Comparison of ENCODE assay signal across 21 cellular contexts in the genomic region with DNA sequence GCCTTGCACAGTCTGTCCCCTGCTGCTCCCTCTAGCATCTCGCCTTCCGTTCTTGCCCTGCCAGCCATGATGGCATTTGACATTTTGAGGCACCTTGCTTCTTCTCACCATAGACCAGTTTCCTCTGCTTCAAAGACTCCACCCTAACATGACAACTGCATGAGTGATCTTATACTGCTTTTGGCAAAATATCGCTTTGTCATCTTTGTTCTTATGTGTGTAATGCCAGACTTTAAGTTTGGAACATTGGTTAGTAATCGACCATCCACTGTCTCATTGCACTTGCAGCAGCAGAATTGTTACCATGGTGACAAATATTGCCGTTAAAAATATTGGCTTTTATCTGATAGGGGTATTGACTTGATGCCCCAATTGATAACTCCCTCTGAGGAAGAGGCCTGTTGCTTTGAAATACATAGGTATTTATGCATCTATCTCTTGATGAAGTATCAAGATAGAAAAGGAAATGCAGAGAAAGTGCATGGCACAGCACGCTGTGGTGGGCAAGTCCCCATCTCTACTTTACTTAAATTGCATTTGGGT. TPM values are rescaled to one million over a fixed set of nuclear protein-coding genes. Genes with fewer than 3 reads are reported as not detected.
DNase-seq lines count a peak whose midpoint lies in the region; ATAC-seq, FAIRE-seq and TF ChIP-seq lines count a peak whose summit lies in the region.
"Had no signal": no experiment of that assay in that cellular context is flagged by ENCODE, and none has a peak within 500 bp of the region (broad histone marks: within the 10 kb centered on the region; RNA-seq: fewer than 3 reads in every experiment).

No MANE protein-coding gene starts in this region.

- TF ChIP-seq RAD21 in A549 (conservative IDR thresholded peaks at IDR 0.05 in 1 of 2, IDR thresholded peaks at IDR 0.05 in 1 of 2) (no peak), GM12878 (IDR thresholded peaks at IDR 0.05; ENCODE audit: insufficient read depth, low read depth, low read length) (no peak)

- no peak overlapping the region for H3K4me3 Mint-ChIP-seq in stimulated activated memory B cell treated with anti-CD40 and anti-IgM and Interleukin-4, amounts not matched to agents 10 μg/mL and 1 μg/mL and 100 μg/mL, for 72 hours

- CTCF ChIA-PET in A549 (lab: Yijun Ruan, JAX), result interaction anchor here (0.6 kb wide), 1 partner anchor 80 kb away, joined by 3 read pairs; no protein-coding TSS in a partner anchor
- CTCF ChIA-PET in PC-3 (lab: Charles Lee), result interaction anchor here (0.7 kb wide), 1 partner anchor 104 kb away, joined by 5 read pairs; no protein-coding TSS in a partner anchor
- CTCF ChIA-PET in GM12878 (lab: Yijun Ruan, JAX), result interaction anchor here (1.3 to 1.9 kb wide), 2 partner anchors 10 kb away, joined by 5 read pairs; no protein-coding TSS in a partner anchor

- no peak for TF ChIP-seq CTCF in A549 (IDR thresholded peaks at IDR 0.05)
- TF ChIP-seq CTCF in PC-3 (conservative IDR thresholded peaks at IDR 0.05; ENCODE audit: low read depth, low read length), result no peak
- no peak for TF ChIP-seq CTCF in GM12878 (IDR thresholded peaks at IDR 0.05 in 2 of 3, conservative IDR thresholded peaks at IDR 0.05 in 1 of 3; ENCODE audit: control insufficient read depth in 2 of 3, extremely low read depth in 1 of 3, insufficient read depth in 1 of 3, low read depth in 3 of 3, low read length in 3 of 3)

- peaks cover 13% of the 10 kb centered on the region for H3K4me1 Mint-ChIP-seq in stimulated activated memory B cell treated with anti-CD40 and anti-IgM and Interleukin-4, amounts not matched to agents 10 μg/mL and 1 μg/mL and 100 μg/mL, for 72 hours

- in situ Hi-C loops in GM12878 (cut with MboI), result no loop called here

- H3K27ac ChIP-seq in A549 (no peak overlapping the region), PC-3 (ENCODE audit: low read length) (no peak overlapping the region), GM12878 (ENCODE audit: control insufficient read depth, insufficient read depth) (no peak overlapping the region)

- SMC1A ChIA-PET in GM12878 (lab: Charles Lee; ENCODE audit: uncharacterized antibody, unreplicated experiment), result interaction anchor here (1.0 kb wide), 1 partner anchor 8 kb away, joined by 3 read pairs; no protein-coding TSS in a partner anchor

- no peak for FAIRE-seq in A549 (lab: Jason Lieb, UNC)
- no peak for FAIRE-seq in GM12878 (lab: Jason Lieb, UNC)
- FAIRE-seq: endothelial cell of umbilical vein, G401.6 had no signal

- no peak overlapping the region for H3K27ac Mint-ChIP-seq in stimulated activated memory B cell treated with anti-CD40 and anti-IgM and Interleukin-4, amounts not matched to agents 10 μg/mL and 1 μg/mL and 100 μg/mL, for 72 hours

- H3K79me2 ChIP-seq in PC-3 (ENCODE audit: low read length) (no peaks in the 10 kb centered on the region), GM12878 (ENCODE audit: control insufficient read depth, insufficient read depth, low read length) (no peaks in the 10 kb centered on the region)

- TF ChIP-seq POLR2A in A549 (IDR thresholded peaks at IDR 0.05; ENCODE audit: low read length) (no peak), GM12878 (IDR thresholded peaks at IDR 0.05; ENCODE audit: low read depth, low read length) (no peak)

- H3K27me3 Mint-ChIP-seq in stimulated activated memory B cell treated with anti-CD40 and anti-IgM and Interleukin-4, amounts not matched to agents 10 μg/mL and 1 μg/mL and 100 μg/mL, for 72 hours, result no peaks in the 10 kb centered on the region

- peaks cover 95% of the 10 kb centered on the region for H3K27me3 ChIP-seq in PC-3 (ENCODE audit: low read length)
- no peaks in the 10 kb centered on the region; a peak in 1 of 4 replicates for H3K27me3 ChIP-seq in GM12878 (replicated peaks in 1 of 2; ENCODE audit: control insufficient read depth in 2 of 2, insufficient read depth in 2 of 2, low read length in 1 of 2)

- BruUV-seq in PC-3 (replicated peaks; lab: Mats Ljungman, UMichigan) (no TSS peak), GM12878 (replicated peaks; lab: Mats Ljungman, UMichigan) (no TSS peak)

- no peaks in the 10 kb centered on the region for H3K36me3 Mint-ChIP-seq in stimulated activated memory B cell treated with anti-CD40 and anti-IgM and Interleukin-4, amounts not matched to agents 10 μg/mL and 1 μg/mL and 100 μg/mL, for 72 hours

- H2AFZ ChIP-seq in PC-3 (ENCODE audit: low read length) (no peak overlapping the region), GM12878 (ENCODE audit: control insufficient read depth, low read depth, low read length) (no peak overlapping the region)

- H3K4me1 ChIP-seq in A549, result no peaks in the 10 kb centered on the region
- no peaks in the 10 kb centered on the region for H3K4me1 ChIP-seq in PC-3 (ENCODE audit: insufficient read depth, low read length)
- H3K4me1 ChIP-seq in GM12878 (ENCODE audit: control insufficient read depth, insufficient read depth, low read length), result no peaks in the 10 kb centered on the region

- WGBS in A549 (ENCODE audit: missing lambda C conversion rate), result 65% methylated on average over 6 of the region's 6 CpGs
- WGBS in GM12878 (ENCODE audit: insufficient coverage, insufficient replicate concordance, low lambda C conversion rate, missing lambda C conversion rate), result 78% methylated on average over 6 of the region's 6 CpGs

- POLR2A ChIA-PET in A549 (lab: Yijun Ruan, JAX) (no interaction called here), PC-3 (lab: Charles Lee; ENCODE audit: unreplicated experiment) (no interaction called here), GM12878 (lab: Charles Lee) (interaction anchor here (0.6 kb wide), 1 partner anchor 9 kb away, joined by 3 read pairs; no protein-coding TSS in a partner anchor)

- H3K4me2 ChIP-seq in A549 (no peak overlapping the region), PC-3 (ENCODE audit: low read length) (no peak overlapping the region), GM12878 (ENCODE audit: control insufficient read depth, insufficient read depth) (no peak overlapping the region)

- H3F3A ChIP-seq in PC-3 (ENCODE audit: low read length, unreplicated experiment), result no peaks in the 10 kb centered on the region

- TF ChIP-seq EP300 in A549 (IDR thresholded peaks at IDR 0.05), result no peak
- no peak for TF ChIP-seq EP300 in GM12878 (IDR thresholded peaks at IDR 0.05; ENCODE audit: borderline replicate concordance in 1 of 2, control insufficient read depth in 1 of 2, low read depth in 2 of 2, low read length in 2 of 2)

- ATAC-seq in A549 (no peak), PC-3 (no peak), GM12878 (no peak), HG02678 (IDR thresholded peaks at IDR 0.05; ENCODE audit: unreplicated experiment) (no peak), HG02938 (IDR thresholded peaks at IDR 0.05; ENCODE audit: unreplicated experiment) (no peak)
- ATAC-seq in stimulated activated memory B cell treated with anti-CD40 and anti-IgM and Interleukin-4, amounts not matched to agents 10 μg/mL and 1 μg/mL and 100 μg/mL, for 72 hours, result no peak
- ATAC-seq: left colon had no signal

- H3K9ac ChIP-seq in PC-3 (ENCODE audit: low read length), result no peak overlapping the region
- H3K9ac ChIP-seq in GM12878 (ENCODE audit: control insufficient read depth, insufficient read depth, low read length), result no peak overlapping the region

- RAD21 ChIA-PET in GM12878 (lab: Charles Lee; ENCODE audit: unreplicated experiment), result no interaction called here

- no peak for DNase-seq in A549 (ENCODE audit: low read depth in 1 of 2, low spot score in 1 of 2)
- peak; percentile 35 for DNase-seq in PC-3
- peak; percentile 36 for DNase-seq in activated CD8-positive, alpha-beta memory T cell treated with anti-CD3 and anti-CD28 coated beads, Interleukin-2, amount 50 U/mL, for 4 hours
- DNase-seq in GM12878 (ENCODE audit: low read depth, low spot score), result no peak
- no peak for DNase-seq in NCI-H2107 treated with DMSO at 0.1 percent for 48 hours (lab: John Stamatoyannopoulos, UW; ENCODE audit: unreplicated experiment)
- DNase-seq: amygdala, Calu3, foreskin melanocyte, KG1, left colon, NCI-H1092 treated with DMSO at 0.1 percent for 48 hours, NCI-H226, T1000 had no signal

- intact Hi-C loops in PC-3 (cut with micrococcal nuclease), result no loop called here
- intact Hi-C loops in GM12878 (cut with micrococcal nuclease; ENCODE audit: unreplicated experiment), result no loop called here

- H4K20me1 ChIP-seq in PC-3 (ENCODE audit: low read length) (no peaks in the 10 kb centered on the region), GM12878 (ENCODE audit: control insufficient read depth, insufficient read depth) (no peaks in the 10 kb centered on the region)

- H3K36me3 ChIP-seq in PC-3 (ENCODE audit: low read depth, low read length) (no peaks in the 10 kb centered on the region), GM12878 (ENCODE audit: control insufficient read depth in 2 of 2, insufficient read depth in 2 of 2, low read length in 1 of 2) (no peaks in the 10 kb centered on the region)

- H3K9me2 ChIP-seq in PC-3 (replicated peaks; ENCODE audit: low read length), result no peaks in the 10 kb centered on the region

- H3K4me3 ChIP-seq in A549 (no peak overlapping the region), PC-3 (ENCODE audit: low read length) (no peak overlapping the region), GM12878 (no peak overlapping the region)
- H3K4me3 ChIP-seq: skin epidermis had no signal

- no peaks in the 10 kb centered on the region for H3K9me3 ChIP-seq in A549
- no peaks in the 10 kb centered on the region for H3K9me3 ChIP-seq in PC-3 (ENCODE audit: low read length)
- H3K9me3 ChIP-seq in GM12878 (replicated peaks; ENCODE audit: control insufficient read depth, insufficient read depth, low read length), result no peaks in the 10 kb centered on the region

- H3K9me3 Mint-ChIP-seq in stimulated activated memory B cell treated with anti-CD40 and anti-IgM and Interleukin-4, amounts not matched to agents 10 μg/mL and 1 μg/mL and 100 μg/mL, for 72 hours, result no peaks in the 10 kb centered on the region

RNA-seq across cellular contexts. Expression of a gene that starts 6.8 kb away (rescaled TPM):
- not detected in 2 replicates for polyA plus RNA-seq in A549 (2011; rRNA removed)
- not detected in 2 replicates for polyA plus RNA-seq in A549 (2012; cell fraction: cytosol; rRNA removed)
- polyA plus RNA-seq in A549 (2012; cell fraction: nucleus; rRNA removed), result not detected in 2 replicates
- not detected in 3 replicates for polyA plus RNA-seq in A549 (2017; fragmentation: RNase III; extraction: RNeasy Plus Mini Kit Qiagen cat#74134 plus additional on column Dnase treatment)
- polyA minus RNA-seq in A549 (2011; rRNA and poly(A)+ RNA removed), result not detected in 2 replicates
- total RNA-seq in PC-3 (2014; rRNA removed), result not detected in 2 replicates
- not detected in 2 replicates for total RNA-seq in GM12878 (2013; cell fraction: nucleolus; rRNA removed)
- not detected in 2 replicates for total RNA-seq in GM12878 (2014; rRNA removed)
- not detected in 2 replicates for total RNA-seq in GM12878 (2014; rRNA removed; fragmentation: Illumina TruSeq; extraction: Trizol)
- total RNA-seq in GM12878 (2021), result not detected in 2 replicates
- not detected for polyA plus RNA-seq in GM12878 (2011; ENCODE audit: low read depth)
- polyA plus RNA-seq in GM12878 (2011; rRNA removed), result not detected in 2 replicates
- not detected in 2 replicates for polyA plus RNA-seq in GM12878 (2011; cell fraction: cytosol; rRNA removed)
- polyA plus RNA-seq in GM12878 (2011; cell fraction: nucleus; rRNA removed), result not detected in 2 replicates
- polyA plus RNA-seq in GM12878 (2012), result not detected in 2 replicates
- polyA plus RNA-seq in GM12878 (2014; fragmentation: Illumina TruSeq; extraction: Trizol), result not detected in 2 replicates
- not detected for polyA plus RNA-seq in GM12878 (2014; fragmentation: Nextera tagmentation; extraction: Ambion mirVana)
- polyA plus RNA-seq in GM12878 (2014; rRNA removed), result not detected in 2 replicates
- under 1 TPM in 1 of 2 experiments, not detected in 1; 0.15 TPM for polyA plus RNA-seq in GM12878 (2016; fragmentation: Nextera tagmentation; extraction: Ambion mirVana)
- polyA minus RNA-seq in GM12878 (2011; rRNA and poly(A)+ RNA removed), result not detected in 2 replicates
- not detected in 2 replicates for polyA minus RNA-seq in GM12878 (2011; cell fraction: cytosol; rRNA and poly(A)+ RNA removed)
- polyA minus RNA-seq in GM12878 (2011; cell fraction: nucleus; rRNA and poly(A)+ RNA removed), result not detected in 2 replicates
- total RNA-seq: Calu3, chondrocyte, endothelial cell of umbilical vein, left colon, osteocyte had no signal
- polyA plus RNA-seq: endothelial cell of umbilical vein had no signal

RNA-seq across cellular contexts. Expression of a gene that starts 16.6 kb away (rescaled TPM):
- polyA plus RNA-seq in A549 (2011; rRNA removed), result 17.9 and 23.0 TPM in 2 replicates
- polyA plus RNA-seq in A549 (2012; cell fraction: cytosol; rRNA removed), result 6.1 and 6.3 TPM in 2 replicates
- polyA plus RNA-seq in A549 (2012; cell fraction: nucleus; rRNA removed), result 2.1 and 3.4 TPM in 2 replicates
- polyA plus RNA-seq in A549 (2017; fragmentation: RNase III; extraction: RNeasy Plus Mini Kit Qiagen cat#74134 plus additional on column Dnase treatment), result 19.8 to 22.6 TPM (median 22.5 TPM) in 3 replicates
- 4.0 and 4.6 TPM in 2 replicates for polyA minus RNA-seq in A549 (2011; rRNA and poly(A)+ RNA removed)
- total RNA-seq in PC-3 (2014; rRNA removed), result 10.6 and 14.8 TPM in 2 replicates
- total RNA-seq in GM12878 (2013; cell fraction: nucleolus; rRNA removed), result 20.0 and 22.5 TPM in 2 replicates
- 9.3 and 11.7 TPM in 2 replicates for total RNA-seq in GM12878 (2014; rRNA removed)
- total RNA-seq in GM12878 (2014; rRNA removed; fragmentation: Illumina TruSeq; extraction: Trizol), result 15.8 and 20.7 TPM in 2 replicates
- 11.0 and 12.3 TPM in 2 replicates for total RNA-seq in GM12878 (2021)
- 7.3 TPM for polyA plus RNA-seq in GM12878 (2011; ENCODE audit: low read depth)
- polyA plus RNA-seq in GM12878 (2011; rRNA removed), result 22.6 and 36.0 TPM in 2 replicates
- polyA plus RNA-seq in GM12878 (2011; cell fraction: cytosol; rRNA removed), result 6.9 and 9.2 TPM in 2 replicates
- polyA plus RNA-seq in GM12878 (2011; cell fraction: nucleus; rRNA removed), result 8.2 and 9.0 TPM in 2 replicates
- polyA plus RNA-seq in GM12878 (2012), result 13.4 and 15.7 TPM in 2 replicates
- 22.7 and 28.8 TPM in 2 replicates for polyA plus RNA-seq in GM12878 (2014; fragmentation: Illumina TruSeq; extraction: Trizol)
- 10 to 100 TPM; 42.6 to 47.7 TPM for polyA plus RNA-seq in GM12878 (2014; fragmentation: Nextera tagmentation; extraction: Ambion mirVana)
- polyA plus RNA-seq in GM12878 (2014; rRNA removed), result 11.3 and 18.1 TPM in 2 replicates
- polyA plus RNA-seq in GM12878 (2016; fragmentation: Nextera tagmentation; extraction: Ambion mirVana), result 10 to 100 TPM; 30.2 to 35.1 TPM
- 7.9 and 11.0 TPM in 2 replicates for polyA minus RNA-seq in GM12878 (2011; rRNA and poly(A)+ RNA removed)
- 4.1 and 4.7 TPM in 2 replicates for polyA minus RNA-seq in GM12878 (2011; cell fraction: cytosol; rRNA and poly(A)+ RNA removed)
- polyA minus RNA-seq in GM12878 (2011; cell fraction: nucleus; rRNA and poly(A)+ RNA removed), result 5.6 and 6.8 TPM in 2 replicates

RNA-seq across cellular contexts. Expression of a gene that starts 21.4 kb away (rescaled TPM):
- 0.03 TPM in 1 of 2 replicates, not detected in the other for polyA plus RNA-seq in A549 (2011; rRNA removed)
- polyA plus RNA-seq in A549 (2012; cell fraction: cytosol; rRNA removed), result not detected in 2 replicates
- not detected in 2 replicates for polyA plus RNA-seq in A549 (2012; cell fraction: nucleus; rRNA removed)
- polyA plus RNA-seq in A549 (2017; fragmentation: RNase III; extraction: RNeasy Plus Mini Kit Qiagen cat#74134 plus additional on column Dnase treatment), result not detected in 3 replicates
- not detected in 2 replicates for polyA minus RNA-seq in A549 (2011; rRNA and poly(A)+ RNA removed)
- 0.58 and 0.69 TPM in 2 replicates for total RNA-seq in PC-3 (2014; rRNA removed)
- 0.73 and 0.78 TPM in 2 replicates for total RNA-seq in GM12878 (2013; cell fraction: nucleolus; rRNA removed)
- total RNA-seq in GM12878 (2014; rRNA removed), result 1.1 and 2.4 TPM in 2 replicates
- 1.7 and 2.3 TPM in 2 replicates for total RNA-seq in GM12878 (2014; rRNA removed; fragmentation: Illumina TruSeq; extraction: Trizol)
- 0.80 and 1.4 TPM in 2 replicates for total RNA-seq in GM12878 (2021)
- 0.08 TPM for polyA plus RNA-seq in GM12878 (2011; ENCODE audit: low read depth)
- polyA plus RNA-seq in GM12878 (2011; rRNA removed), result 0.05 and 0.17 TPM in 2 replicates
- polyA plus RNA-seq in GM12878 (2011; cell fraction: cytosol; rRNA removed), result 0.07 TPM in 2 replicates
- polyA plus RNA-seq in GM12878 (2011; cell fraction: nucleus; rRNA removed), result 0.12 and 0.13 TPM in 2 replicates
- 0.19 and 0.52 TPM in 2 replicates for polyA plus RNA-seq in GM12878 (2012)
- 1.4 and 1.5 TPM in 2 replicates for polyA plus RNA-seq in GM12878 (2014; fragmentation: Illumina TruSeq; extraction: Trizol)
- polyA plus RNA-seq in GM12878 (2014; fragmentation: Nextera tagmentation; extraction: Ambion mirVana), result under 1 TPM; 0.60 to 0.66 TPM
- 0.57 and 0.91 TPM in 2 replicates for polyA plus RNA-seq in GM12878 (2014; rRNA removed)
- under 1 TPM; 0.17 to 0.73 TPM for polyA plus RNA-seq in GM12878 (2016; fragmentation: Nextera tagmentation; extraction: Ambion mirVana)
- 0.22 and 0.31 TPM in 2 replicates for polyA minus RNA-seq in GM12878 (2011; rRNA and poly(A)+ RNA removed)
- polyA minus RNA-seq in GM12878 (2011; cell fraction: cytosol; rRNA and poly(A)+ RNA removed), result not detected in 2 replicates
- 0.12 and 0.48 TPM in 2 replicates for polyA minus RNA-seq in GM12878 (2011; cell fraction: nucleus; rRNA and poly(A)+ RNA removed)
- total RNA-seq: Calu3, chondrocyte, endothelial cell of umbilical vein, osteocyte had no signal
- polyA plus RNA-seq: endothelial cell of umbilical vein had no signal

RNA-seq across cellular contexts. Expression of a gene that starts 50.4 kb away (rescaled TPM):
- polyA plus RNA-seq in A549 (2011; rRNA removed), result 0.13 and 0.24 TPM in 2 replicates
- 0.05 and 0.06 TPM in 2 replicates for polyA plus RNA-seq in A549 (2012; cell fraction: cytosol; rRNA removed)
- polyA plus RNA-seq in A549 (2012; cell fraction: nucleus; rRNA removed), result 0.06 and 0.17 TPM in 2 replicates
- 0.05 to 0.17 TPM (median 0.07 TPM) in 3 replicates for polyA plus RNA-seq in A549 (2017; fragmentation: RNase III; extraction: RNeasy Plus Mini Kit Qiagen cat#74134 plus additional on column Dnase treatment)
- polyA minus RNA-seq in A549 (2011; rRNA and poly(A)+ RNA removed), result 0.54 TPM in 1 of 2 replicates, not detected in the other
- total RNA-seq in PC-3 (2014; rRNA removed), result 0.04 TPM in 1 of 2 replicates, not detected in the other
- 50.4 and 51.9 TPM in 2 replicates for total RNA-seq in GM12878 (2013; cell fraction: nucleolus; rRNA removed)
- total RNA-seq in GM12878 (2014; rRNA removed), result 6.6 and 9.0 TPM in 2 replicates
- total RNA-seq in GM12878 (2014; rRNA removed; fragmentation: Illumina TruSeq; extraction: Trizol), result 7.2 and 7.6 TPM in 2 replicates
- total RNA-seq in GM12878 (2021), result 5.2 and 6.5 TPM in 2 replicates
- 3.8 TPM for polyA plus RNA-seq in GM12878 (2011; ENCODE audit: low read depth)
- 5.2 and 5.4 TPM in 2 replicates for polyA plus RNA-seq in GM12878 (2011; rRNA removed)
- 3.4 and 4.6 TPM in 2 replicates for polyA plus RNA-seq in GM12878 (2011; cell fraction: cytosol; rRNA removed)
- 2.4 and 2.5 TPM in 2 replicates for polyA plus RNA-seq in GM12878 (2011; cell fraction: nucleus; rRNA removed)
- 3.9 and 8.2 TPM in 2 replicates for polyA plus RNA-seq in GM12878 (2012)
- 7.3 and 7.6 TPM in 2 replicates for polyA plus RNA-seq in GM12878 (2014; fragmentation: Illumina TruSeq; extraction: Trizol)
- polyA plus RNA-seq in GM12878 (2014; fragmentation: Nextera tagmentation; extraction: Ambion mirVana), result 1 to 10 TPM; 7.2 to 7.5 TPM
- 6.0 and 7.4 TPM in 2 replicates for polyA plus RNA-seq in GM12878 (2014; rRNA removed)
- polyA plus RNA-seq in GM12878 (2016; fragmentation: Nextera tagmentation; extraction: Ambion mirVana), result 1 to 10 TPM; 5.5 to 6.0 TPM
- polyA minus RNA-seq in GM12878 (2011; rRNA and poly(A)+ RNA removed), result 7.3 and 8.2 TPM in 2 replicates
- 1.5 and 4.5 TPM in 2 replicates for polyA minus RNA-seq in GM12878 (2011; cell fraction: cytosol; rRNA and poly(A)+ RNA removed)
- polyA minus RNA-seq in GM12878 (2011; cell fraction: nucleus; rRNA and poly(A)+ RNA removed), result 4.8 and 6.6 TPM in 2 replicates
- total RNA-seq: endothelial cell of umbilical vein had no signal
- polyA plus RNA-seq: endothelial cell of umbilical vein had no signal

Comparison
In these comparisons a context has a peak if more than half of its experiments do, and no peak if none do; other contexts are left out.
1. DNase-seq: peak in PC-3 (single experiment) and activated CD8-positive, alpha-beta memory T cell treated with anti-CD3 and anti-CD28 coated beads, Interleukin-2, amount 50 U/mL, for 4 hours (single experiment); none in A549 (0 of 2), GM12878 (single experiment) and NCI-H2107 treated with DMSO at 0.1 percent for 48 hours (single experiment).